8 cellular contexts compared by ENCODE assay signal in the genomic region with DNA sequence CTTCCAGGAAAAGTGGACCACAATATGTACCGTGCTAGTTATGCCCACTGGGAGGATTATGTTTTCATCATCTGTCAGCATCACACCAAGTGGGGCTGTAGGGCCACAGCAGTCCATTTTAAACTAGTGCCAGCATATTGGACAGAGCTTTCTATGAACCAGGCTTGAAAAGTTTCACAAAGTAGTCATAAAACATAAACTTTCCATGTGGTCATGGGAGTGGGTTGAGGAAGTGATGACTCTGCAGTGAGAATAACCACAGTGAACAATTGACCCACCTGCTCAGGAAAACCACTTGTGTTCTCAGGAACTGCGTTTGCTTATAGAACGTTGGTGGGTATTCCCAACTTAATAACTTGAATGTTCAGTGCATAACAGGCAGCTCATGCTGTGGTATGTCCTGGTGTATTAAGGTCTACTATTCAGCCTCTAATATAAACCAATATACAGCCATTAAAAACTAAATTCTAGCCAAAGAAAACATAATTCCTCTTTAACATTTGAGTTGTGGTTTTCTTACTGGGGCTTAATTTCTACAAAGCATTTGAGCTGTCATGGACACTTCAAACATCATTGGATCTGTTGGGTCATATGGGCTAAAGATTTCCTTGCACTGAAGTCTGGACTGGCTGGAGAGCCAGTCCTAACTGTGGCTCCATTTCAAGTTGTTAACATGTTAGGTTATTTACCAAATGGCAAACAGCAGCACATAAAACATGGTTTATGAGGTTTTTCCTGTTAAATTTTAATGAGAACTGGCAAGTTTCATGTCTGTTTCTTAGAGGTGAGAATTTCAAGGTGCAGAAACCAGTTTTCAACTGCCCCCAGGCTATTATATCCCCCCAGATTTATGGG.
DNase-seq lines count a peak whose midpoint lies in the region; ATAC-seq, FAIRE-seq and TF ChIP-seq lines count a peak whose summit lies in the region.

No MANE protein-coding gene starts in this region.

- H3K9me3 ChIP-seq in Peyer's patch (no peaks in the 10 kb centered on the region), body of pancreas (no peaks in the 10 kb centered on the region)

- H3K36me3 ChIP-seq in Peyer's patch (no peaks in the 10 kb centered on the region), body of pancreas (replicated peaks in 1 of 2; ENCODE audit: insufficient read depth in 1 of 2, low read depth in 2 of 2) (no peaks in the 10 kb centered on the region)

- H3K27ac ChIP-seq in Peyer's patch, result no peak overlapping the region
- H3K27ac ChIP-seq in body of pancreas, result no peak overlapping the region

- in situ Hi-C loops in astrocyte of the spinal cord (cut with HindIII; ENCODE audit: low sequenced_read_pairs), result no loop called here

- DNase-seq in GM12892 (ENCODE audit: insufficient read length), result no peak
- DNase-seq in GM20000 (ENCODE audit: low spot score), result peak; percentile 10
- DNase-seq in astrocyte of the spinal cord (ENCODE audit: low read depth, low spot score), result peak; percentile 97
- DNase-seq in NCI-H345 (lab: John Stamatoyannopoulos, UW), result no peak
- DNase-seq in Peyer's patch, result no peak
- no peak for DNase-seq in posterior vena cava (ENCODE audit: low spot score)
- no peak for DNase-seq in body of pancreas

- H3K27me3 ChIP-seq in Peyer's patch, result no peaks in the 10 kb centered on the region
- H3K27me3 ChIP-seq in body of pancreas, result no peaks in the 10 kb centered on the region

- FAIRE-seq in GM12892 (lab: Jason Lieb, UNC), result peak; percentile 90

- H3K4me1 ChIP-seq in Peyer's patch (no peaks in the 10 kb centered on the region), body of pancreas (no peaks in the 10 kb centered on the region)

- TF ChIP-seq POLR2A in GM12892 (IDR thresholded peaks at IDR 0.05; ENCODE audit: low read depth, low read length), result no peak
- TF ChIP-seq POLR2A in Peyer's patch (IDR thresholded peaks at IDR 0.05), result no peak
- TF ChIP-seq POLR2A in body of pancreas (IDR thresholded peaks at IDR 0.05), result no peak

- WGBS in body of pancreas, 2 donors, result 28 to 59% methylated on average over 3 of the region's 3 CpGs

- ATAC-seq in HG03196 (IDR thresholded peaks at IDR 0.05; ENCODE audit: unreplicated experiment) (peak; percentile 91), body of pancreas (no peak)

- H3K4me3 ChIP-seq in astrocyte of the spinal cord (ENCODE audit: low read depth, low read length) (no peak overlapping the region), Peyer's patch (no peak overlapping the region), body of pancreas (no peak overlapping the region)

- intact Hi-C loops in posterior vena cava (cut with DNase I), result no loop called here
- intact Hi-C loops in body of pancreas (cut with DNase I), result no loop called here

- no peak for TF ChIP-seq CTCF in GM20000 (IDR thresholded peaks at IDR 0.05; ENCODE audit: extremely low read depth, missing control alignments)
- TF ChIP-seq CTCF in astrocyte of the spinal cord (IDR thresholded peaks at IDR 0.05; ENCODE audit: low read depth, low read length), result no peak
- no peak for TF ChIP-seq CTCF in Peyer's patch (IDR thresholded peaks at IDR 0.05)
- no peak for TF ChIP-seq CTCF in body of pancreas (IDR thresholded peaks at IDR 0.05)

Comparison
In these comparisons a context has a peak if more than half of its experiments do, and no peak if none do; other contexts are left out.
1. DNase-seq: peak in GM20000 (single experiment) and astrocyte of the spinal cord (single experiment); none in GM12892 (single experiment), NCI-H345 (single experiment), Peyer's patch (0 of 3), posterior vena cava (single experiment) and body of pancreas (0 of 4).